Comparison of ENCODE assay signal across 12 cellular contexts in the genomic region with DNA sequence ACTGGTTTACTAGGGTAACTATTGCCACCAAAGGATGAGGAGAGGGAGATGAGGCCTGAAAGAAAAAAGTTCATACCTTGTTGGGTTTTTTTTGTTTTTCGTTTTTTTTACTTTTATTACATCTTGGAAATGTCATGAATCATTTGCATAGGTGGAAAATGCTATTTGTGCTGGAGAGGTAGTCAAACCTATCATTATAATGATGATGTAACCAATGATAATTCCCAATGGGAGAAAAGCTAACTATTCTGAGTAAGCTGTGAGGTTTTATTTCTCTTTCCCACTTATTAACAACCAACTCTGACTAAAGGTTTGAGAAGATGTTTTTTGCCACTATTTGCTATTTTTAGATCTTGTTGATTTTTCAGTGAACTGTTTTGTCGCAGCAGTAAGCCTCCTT.
"Had no signal": no experiment of that assay in that cellular context is flagged by ENCODE, and none has a peak within 500 bp of the region (broad histone marks: within the 10 kb centered on the region; RNA-seq: fewer than 3 reads in every experiment).

No MANE protein-coding gene starts in this region.

- DNase-seq: activated T-cell treated with anti-CD3 and anti-CD28 coated beads, Interleukin-2, amount 50 U/mL, for 72 hours; dermis blood vessel endothelial cell; glutamatergic neuron; mammary epithelial cell; ovary; stimulated activated CD4-positive, alpha-beta T cell treated with anti-CD3 and anti-CD28 coated beads, Interleukin-15, amount 100 ng/mL, for 24 hours; stimulated activated CD4-positive, alpha-beta T cell treated with anti-CD3 and anti-CD28 coated beads, Interleukin-4, amount 100 ng/mL, for 4 hours; T-helper 2 cell had no signal

- H3K36me3 ChIP-seq: ovary had no signal

- H3K4me3 Mint-ChIP-seq: activated T-cell treated with anti-CD3 and anti-CD28 coated beads, Interleukin-2, amount 50 U/mL, for 72 hours; brain; nephron had no signal

- H3K4me1 Mint-ChIP-seq: nephron had no signal

- ATAC-seq: activated T-cell treated with anti-CD3 and anti-CD28 coated beads, Interleukin-2, amount 50 U/mL, for 72 hours had no signal

- H3K4me1 ChIP-seq: vagina had no signal

- H3K27ac Mint-ChIP-seq: nephron had no signal

- H3K9me3 Mint-ChIP-seq: brain, nephron had no signal

- H3K27ac ChIP-seq: ovary, tibial nerve, vagina had no signal

- H3K27me3 Mint-ChIP-seq: brain had no signal

- H3K9me3 ChIP-seq: ovary, tibial nerve, vagina had no signal

- H3K27me3 ChIP-seq: ovary, tibial nerve, vagina had no signal

- H3K4me3 ChIP-seq: ovary, tibial nerve, vagina had no signal
